Comparison of ENCODE assay signal across 9 cellular contexts in the genomic region with DNA sequence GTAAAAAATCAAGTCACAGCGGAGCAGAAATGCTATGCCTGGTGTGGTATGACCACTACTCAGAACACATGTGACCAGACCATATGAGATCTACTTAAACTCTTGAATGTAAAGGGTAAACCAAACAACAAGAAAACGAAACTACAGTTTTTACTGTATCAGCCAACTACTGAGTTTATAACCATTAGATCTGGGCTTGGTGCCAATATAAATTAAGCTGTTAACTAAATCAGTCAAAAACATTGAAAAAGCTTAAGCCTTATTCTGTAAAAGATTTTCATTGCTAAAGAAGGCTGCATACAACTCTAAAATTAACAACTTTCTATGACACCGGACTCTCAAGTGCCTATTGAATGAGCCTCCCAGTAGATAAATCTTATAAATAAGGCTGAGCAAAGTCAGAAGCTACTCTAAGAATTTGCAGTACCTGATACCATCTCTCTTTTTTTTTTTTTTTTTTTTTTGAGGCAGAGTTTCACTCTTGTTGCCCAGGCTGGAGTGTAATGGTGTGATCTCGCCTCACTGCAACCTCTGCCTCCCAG. TPM values are rescaled to one million over a fixed set of nuclear protein-coding genes. Genes with fewer than 3 reads are reported as not detected.
DNase-seq lines count a peak whose midpoint lies in the region; ATAC-seq and TF ChIP-seq lines count a peak whose summit lies in the region.
"Had no signal": no experiment of that assay in that cellular context is flagged by ENCODE, and none has a peak within 500 bp of the region (broad histone marks: within the 10 kb centered on the region; RNA-seq: fewer than 3 reads in every experiment).

No MANE protein-coding gene starts in this region.

- in situ Hi-C loops in Caki2 (cut with HindIII; ENCODE audit: low pct_unique_long_range_greater_than_20kb, low sequenced_read_pairs), result no loop called here

- peaks cover 9% of the 10 kb centered on the region for H3K36me3 ChIP-seq in upper lobe of right lung

- H3K9me3 Mint-ChIP-seq in nephron progenitor cell, result no peaks in the 10 kb centered on the region

- ATAC-seq in GM19324 (IDR thresholded peaks at IDR 0.05; ENCODE audit: low FRiP score, unreplicated experiment) (peak; percentile 77), HG03175 (IDR thresholded peaks at IDR 0.05; ENCODE audit: unreplicated experiment) (peak; percentile 99), foreskin keratinocyte (peak; percentile 35), upper lobe of right lung (no peak)
- ATAC-seq: Panc1 had no signal

- H3K4me1 ChIP-seq in foreskin keratinocyte (peaks cover 8% of the 10 kb centered on the region), upper lobe of right lung (peaks cover 26% of the 10 kb centered on the region)

- POLR2A ChIA-PET in RWPE1 (lab: Yijun Ruan, JAX; ENCODE audit: low non-redundant PET), result no interaction called here

- H3K4me3 ChIP-seq in upper lobe of right lung, result peak overlapping the region; percentile 11

- TF ChIP-seq CTCF in RWPE1 (conservative IDR thresholded peaks at IDR 0.05; ENCODE audit: low read depth), result no peak
- no peak for TF ChIP-seq CTCF in foreskin keratinocyte (conservative IDR thresholded peaks at IDR 0.05)
- TF ChIP-seq CTCF in upper lobe of right lung (IDR thresholded peaks at IDR 0.05), result no peak
- TF ChIP-seq CTCF in nephron progenitor cell (IDR thresholded peaks at IDR 0.05), result no peak

- CTCF ChIA-PET in RWPE1 (lab: Yijun Ruan, JAX), result interaction anchor here (0.6 kb wide), 1 partner anchor 114 kb away, joined by 4 read pairs; no protein-coding TSS in a partner anchor

- H3K27me3 Mint-ChIP-seq in nephron progenitor cell (ENCODE audit: low read depth, poor library complexity), result no peaks in the 10 kb centered on the region

- intact Hi-C loops in upper lobe of right lung (cut with DNase I), result no loop called here

- peaks cover 21% of the 10 kb centered on the region for H3K4me1 Mint-ChIP-seq in nephron progenitor cell

- H3K36me3 Mint-ChIP-seq in nephron progenitor cell (ENCODE audit: low read depth), result peaks cover 18% of the 10 kb centered on the region

- H3K27ac ChIP-seq in RWPE1 (peak overlapping the region; percentile 39), foreskin keratinocyte (peak overlapping the region; percentile 20), upper lobe of right lung (peak overlapping the region; percentile 31)

- H3K4me3 Mint-ChIP-seq in nephron progenitor cell, result no peak overlapping the region

- H3K27me3 ChIP-seq in foreskin keratinocyte (no peaks in the 10 kb centered on the region), upper lobe of right lung (no peaks in the 10 kb centered on the region)

- no peaks in the 10 kb centered on the region for H3K9me3 ChIP-seq in upper lobe of right lung

- DNase-seq in Caki2 (ENCODE audit: low read depth) (peak; percentile 64), RWPE1 (ENCODE audit: low spot score) (no peak), foreskin keratinocyte (peak in 1 of 2 donors; percentile 42), upper lobe of right lung (no peak), AML-193 (lab: John Stamatoyannopoulos, UW) (no peak), nephron progenitor cell (no peak)

- H3K27ac Mint-ChIP-seq in nephron progenitor cell, result no peak overlapping the region

RNA-seq across cellular contexts. Expression of a gene that starts 35.4 kb away (rescaled TPM):
- total RNA-seq in Caki2 (2014; rRNA removed; shearing (Covaris generic); ENCODE audit: low replicate concordance), result 14.4 and 15.9 TPM in 2 replicates
- total RNA-seq in foreskin keratinocyte, result 35.0 and 36.6 TPM in 2 replicates
- polyA plus RNA-seq in foreskin keratinocyte, result 15.6 and 18.0 TPM in 2 replicates
- total RNA-seq in upper lobe of right lung, result 44.2 TPM
